16 cellular contexts compared by ENCODE assay signal in the genomic region with DNA sequence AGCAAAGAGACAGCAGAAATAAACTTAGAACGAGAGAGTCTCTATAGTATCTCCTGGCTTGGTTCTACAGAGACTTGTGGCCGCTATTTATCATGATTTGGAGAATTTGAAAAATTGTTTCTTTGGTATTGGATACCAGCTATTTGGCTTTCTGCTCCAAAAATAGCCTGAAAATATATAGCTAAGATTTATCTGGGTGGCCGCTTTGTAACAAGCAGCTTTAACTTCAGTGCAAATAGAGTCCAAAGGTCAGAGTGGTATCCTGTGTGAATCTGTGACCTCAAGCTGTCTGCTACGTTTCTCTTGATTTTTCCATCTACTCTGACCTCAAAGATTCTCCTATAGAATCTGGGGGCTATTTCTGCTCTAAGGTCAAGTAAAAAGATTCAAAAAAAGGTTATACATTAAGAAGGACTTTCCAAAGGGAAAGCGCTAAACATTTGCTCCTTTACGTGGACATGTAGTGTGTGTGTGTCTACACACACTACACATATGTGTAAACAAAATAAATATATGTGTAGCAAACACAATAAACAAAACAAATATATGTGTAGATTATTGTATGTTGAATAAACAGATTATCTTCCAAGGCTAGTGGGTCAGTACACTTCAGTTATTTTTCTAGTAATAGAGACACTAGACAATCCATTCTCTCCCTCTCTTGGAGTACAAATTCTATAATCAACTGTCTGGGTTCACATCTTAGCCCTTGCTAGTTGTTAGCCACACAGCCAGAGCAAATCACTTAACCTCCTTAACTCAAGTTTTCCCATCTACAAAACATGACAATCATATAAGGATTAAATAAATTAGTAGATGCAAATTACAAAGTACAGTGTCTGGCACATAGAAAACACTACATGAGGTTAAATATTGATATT. TPM values are rescaled to one million over a fixed set of nuclear protein-coding genes. Genes with fewer than 3 reads are reported as not detected.
DNase-seq lines count a peak whose midpoint lies in the region; ATAC-seq, FAIRE-seq and TF ChIP-seq lines count a peak whose summit lies in the region.
"Had no signal": no experiment of that assay in that cellular context is flagged by ENCODE, and none has a peak within 500 bp of the region (broad histone marks: within the 10 kb centered on the region; RNA-seq: fewer than 3 reads in every experiment).

No MANE protein-coding gene starts in this region.

- no peaks in the 10 kb centered on the region for H3K27me3 Mint-ChIP-seq in Caco-2 (ENCODE audit: insufficient read depth, unreplicated experiment)
- no peaks in the 10 kb centered on the region for H3K27me3 Mint-ChIP-seq in natural killer cell (ENCODE audit: low read depth in 2 of 2)
- H3K27me3 Mint-ChIP-seq: brain had no signal

- H3K9me1 ChIP-seq in K562 (ENCODE audit: control insufficient read depth, insufficient read depth, low read length), result no peaks in the 10 kb centered on the region

- TF ChIP-seq CTCF in Caco-2 (IDR thresholded peaks at IDR 0.05; ENCODE audit: insufficient read depth in 1 of 2, low read depth in 1 of 2, low read length in 1 of 2, severe bottlenecking in 1 of 2, unreplicated experiment in 1 of 2) (no peak), K562 (IDR thresholded peaks at IDR 0.05 in 2 of 3, conservative IDR thresholded peaks at IDR 0.05 in 1 of 3; ENCODE audit: insufficient read depth in 2 of 3, low read depth in 1 of 3, low read length in 3 of 3) (no peak), natural killer cell (IDR thresholded peaks at IDR 0.05) (no peak), MM.1S (IDR thresholded peaks at IDR 0.05; ENCODE audit: low read length) (no peak)

- in situ Hi-C loops in K562 (cut with MboI), result no loop called here

- no peak for TF ChIP-seq POLR2A in K562 (conservative IDR thresholded peaks at IDR 0.05)

- BruUV-seq in Caco-2 (replicated peaks; lab: Mats Ljungman, UMichigan) (no TSS peak), K562 (replicated peaks; lab: Mats Ljungman, UMichigan) (no TSS peak)

- intact Hi-C loops in Caco-2 (cut with micrococcal nuclease; ENCODE audit: unreplicated experiment) (loop anchor here (10.0 kb wide), 1 partner anchor 77 kb away; no protein-coding TSS in a partner anchor), K562 (cut with micrococcal nuclease) (no loop called here), natural killer cell (cut with micrococcal nuclease) (no loop called here)

- no peak for TF ChIP-seq RAD21 in K562 (CRISPR knock-in tag; conservative IDR thresholded peaks at IDR 0.05 in 1 of 2, IDR thresholded peaks at IDR 0.05 in 1 of 2)

- H3K27ac ChIP-seq in K562 (ENCODE audit: extremely low read depth, low read depth, low read length) (no peak overlapping the region), MM.1S (ENCODE audit: low read length) (no peak overlapping the region)
- H3K27ac ChIP-seq: right atrium auricular region had no signal

- no peaks in the 10 kb centered on the region for H3F3A ChIP-seq in MM.1S (ENCODE audit: insufficient read depth, low read length)

- ATAC-seq in K562 (peak; percentile 51; the same call in 1 of the 3 replicates), natural killer cell (peak; percentile 76 to 88 (median 77))

- FAIRE-seq in K562 (lab: Jason Lieb, UNC), result peak; percentile 6

- peaks cover 6% of the 10 kb centered on the region; the same call in 1 of the 2 replicates for H4K20me1 ChIP-seq in K562 (replicated peaks; ENCODE audit: control insufficient read depth, insufficient read depth, low read length)
- no peaks in the 10 kb centered on the region for H4K20me1 ChIP-seq in MM.1S (ENCODE audit: insufficient read depth, low read length)

- H3K4me3 ChIP-seq in Caco-2 (ENCODE audit: low read depth, low read length) (no peak overlapping the region), K562 (no peak overlapping the region), MM.1S (ENCODE audit: low read length) (no peak overlapping the region)
- H3K4me3 ChIP-seq: right atrium auricular region had no signal

- POLR2A ChIA-PET in Caco-2 (lab: Charles Lee), result interaction anchor here (1.0 kb wide), 2 partner anchors 41 to 116 kb away, joined by 3 to 5 read pairs; partner anchors contain the start of gene CHD6
- POLR2A ChIA-PET in K562 (lab: Yijun Ruan, JAX), result interaction anchor here (0.7 kb wide), 1 partner anchor 10 kb away, joined by 3 read pairs; no protein-coding TSS in a partner anchor

- WGBS in K562 (ENCODE audit: insufficient coverage, low coverage, missing lambda C conversion rate), result 48% methylated on average over 6 of the region's 6 CpGs

- H3K9me2 ChIP-seq in MM.1S (replicated peaks; ENCODE audit: insufficient read depth, low read length), result no peaks in the 10 kb centered on the region

- no peak overlapping the region for H3K4me2 ChIP-seq in K562 (ENCODE audit: insufficient read depth, low read length)
- H3K4me2 ChIP-seq in MM.1S (ENCODE audit: low read depth, low read length), result no peak overlapping the region

- H3K9me3 Mint-ChIP-seq in Caco-2 (ENCODE audit: unreplicated experiment), result peaks cover 10% of the 10 kb centered on the region
- H3K9me3 Mint-ChIP-seq in natural killer cell, result no peaks in the 10 kb centered on the region

- H2AFZ ChIP-seq in K562 (ENCODE audit: low read depth, low read length), result no peak overlapping the region
- H2AFZ ChIP-seq in MM.1S (ENCODE audit: low read length), result no peak overlapping the region

- CTCF ChIA-PET in Caco-2 (lab: Charles Lee), result interaction anchor here (1.0 to 1.1 kb wide), 2 partner anchors 41 to 121 kb away, joined by 4 to 5 read pairs; partner anchors contain the start of gene CHD6
- CTCF ChIA-PET in K562 (lab: Yijun Ruan, JAX; ENCODE audit: low intra/inter-chr PET ratio), result no interaction called here

- H3K4me1 Mint-ChIP-seq in Caco-2 (ENCODE audit: low read depth, unreplicated experiment) (peaks cover 34% of the 10 kb centered on the region), natural killer cell (peaks cover 61 to 71% of the 10 kb centered on the region in 2 donors)

- peaks cover 89% of the 10 kb centered on the region for H3K79me2 ChIP-seq in K562 (ENCODE audit: control insufficient read depth, insufficient read depth, low read length)
- H3K79me2 ChIP-seq in MM.1S (ENCODE audit: low read length), result peaks cover 86% of the 10 kb centered on the region

- H3K4me1 ChIP-seq in Caco-2, result peaks cover 39% of the 10 kb centered on the region
- peaks cover 0 to 16% of the 10 kb centered on the region in 2 experiments; a peak in 2 of 5 replicates for H3K4me1 ChIP-seq in K562 (replicated peaks in 1 of 2; ENCODE audit: control insufficient read depth in 2 of 2, insufficient read depth in 2 of 2, low read length in 2 of 2)
- peaks cover 9% of the 10 kb centered on the region; the same call in 1 of the 2 replicates for H3K4me1 ChIP-seq in MM.1S (ENCODE audit: low read length)

- H3K9ac ChIP-seq in K562 (ENCODE audit: insufficient read depth in 1 of 2, low read depth in 2 of 2, low read length in 2 of 2), result no peak overlapping the region
- no peak overlapping the region for H3K9ac ChIP-seq in MM.1S (ENCODE audit: low read length)

- H3K27me3 ChIP-seq in Caco-2 (replicated peaks; ENCODE audit: control insufficient read depth, insufficient read depth, low read length), result no peaks in the 10 kb centered on the region
- no peaks in the 10 kb centered on the region for H3K27me3 ChIP-seq in K562 (ENCODE audit: control insufficient read depth in 2 of 2, insufficient read depth in 2 of 2, low read length in 2 of 2)
- H3K27me3 ChIP-seq in MM.1S (replicated peaks; ENCODE audit: insufficient read depth, low read length), result no peaks in the 10 kb centered on the region
- H3K27me3 ChIP-seq: right atrium auricular region had no signal

- H3K9me3 ChIP-seq in Caco-2 (peaks cover 12% of the 10 kb centered on the region; the same call in 1 of the 2 replicates), K562 (replicated peaks; ENCODE audit: control insufficient read depth, insufficient read depth, low read depth, low read length) (no peaks in the 10 kb centered on the region), MM.1S (replicated peaks; ENCODE audit: insufficient read depth, low read length) (no peaks in the 10 kb centered on the region)
- H3K9me3 ChIP-seq: right atrium auricular region had no signal

- H3K4me3 Mint-ChIP-seq in Caco-2 (ENCODE audit: unreplicated experiment) (peak overlapping the region; percentile 9), natural killer cell (peak overlapping the region; percentile 71)
- H3K4me3 Mint-ChIP-seq: brain had no signal

- peak overlapping the region; percentile 9 for H3K27ac Mint-ChIP-seq in Caco-2 (ENCODE audit: unreplicated experiment)
- peak overlapping the region; percentile 59 to 70 for H3K27ac Mint-ChIP-seq in natural killer cell

- no peak for TF ChIP-seq EP300 in K562 (IDR thresholded peaks at IDR 0.05; ENCODE audit: low read length)

- peak in 1 of 2 experiments; percentile 40 for DNase-seq in Caco-2
- peak; percentile 50 for DNase-seq in HuH-7 (ENCODE audit: low spot score)
- no peak for DNase-seq in K562 (ENCODE audit: extremely low read depth in 1 of 4, low spot score in 3 of 4)
- no peak for DNase-seq in natural killer cell
- DNase-seq in stimulated activated CD4-positive, alpha-beta T cell treated with anti-CD3 and anti-CD28 coated beads, Interleukin-2, amount 100 ng/mL, for 24 hours, result no peak
- no peak for DNase-seq in MM.1S
- no peak for DNase-seq in hippocampal formation (lab: John Stamatoyannopoulos, UW)
- DNase-seq in SIG-M5 treated with dmso at 0.1 percent for 504 hours (lab: John Stamatoyannopoulos, UW; ENCODE audit: unreplicated experiment), result no peak
- DNase-seq: activated CD4-positive, alpha-beta T cell treated with anti-CD3 and anti-CD28 coated beads for 48 hours; activated effector memory CD4-positive, alpha-beta T cell treated with Interleukin-2 at 50 U/mL for 16 hours; DMS 273 treated with DMSO at 0.1 percent for 48 hours; GF-D8; NCI-H510A; nucleus accumbens had no signal

- H3K36me3 Mint-ChIP-seq in Caco-2 (ENCODE audit: insufficient read depth, unreplicated experiment) (peaks cover 8% of the 10 kb centered on the region), natural killer cell (no peaks in the 10 kb centered on the region)

- no peaks in the 10 kb centered on the region for H3K36me3 ChIP-seq in Caco-2 (ENCODE audit: control insufficient read depth, insufficient read depth, low read length)
- no peaks in the 10 kb centered on the region for H3K36me3 ChIP-seq in K562 (ENCODE audit: control insufficient read depth, insufficient read depth, low read length)
- no peaks in the 10 kb centered on the region for H3K36me3 ChIP-seq in MM.1S (replicated peaks; ENCODE audit: insufficient read depth, low read length)
- H3K36me3 ChIP-seq: right atrium auricular region had no signal

RNA-seq across cellular contexts. Expression of gene CHD6, which starts 40.8 kb away (rescaled TPM):
- 80.5 and 88.1 TPM in 2 replicates for total RNA-seq in Caco-2 (2022)
- 59.5 and 192 TPM in 2 replicates for total RNA-seq in K562 (2011; cell fraction: chromatin; rRNA removed; ENCODE audit: low replicate concordance)
- total RNA-seq in K562 (2011; cell fraction: nucleolus; rRNA removed), result 37.7 and 41.8 TPM in 2 replicates
- total RNA-seq in K562 (2011; cell fraction: nucleoplasm; rRNA removed), result 62.7 and 85.0 TPM in 2 replicates
- 12.8 and 13.3 TPM in 2 replicates for total RNA-seq in K562 (2014; rRNA removed)
- 24.2 and 31.3 TPM in 2 replicates for total RNA-seq in K562 (2014; rRNA removed; fragmentation: Illumina TruSeq; extraction: Trizol)
- total RNA-seq in K562 (2015; rRNA removed; fragmentation: Illumina TruSeq; extraction: Trizol), result 18.9 and 21.6 TPM in 2 replicates
- 19.8 and 22.5 TPM in 2 replicates for total RNA-seq in K562 (2021)
- 15.0 and 16.4 TPM in 2 replicates for polyA plus RNA-seq in K562 (2011; rRNA removed)
- polyA plus RNA-seq in K562 (2011; cell fraction: cytosol; rRNA removed), result 4.9 and 9.2 TPM in 2 replicates
- 81.7 and 82.2 TPM in 2 replicates for polyA plus RNA-seq in K562 (2011; cell fraction: nucleus; rRNA removed)
- 7.4 and 11.0 TPM in 2 replicates for polyA plus RNA-seq in K562 (2012)
- polyA plus RNA-seq in K562 (2014; fragmentation: Illumina TruSeq; extraction: Trizol), result 10.8 and 11.4 TPM in 2 replicates
- polyA plus RNA-seq in K562 (2014; fragmentation: Nextera tagmentation; extraction: Ambion mirVana), result 10 to 100 TPM in 1 of 2 experiments, 1 to 10 TPM in 1; 3.9 to 10.9 TPM
- 8.5 and 9.0 TPM in 2 replicates for polyA plus RNA-seq in K562 (2014; rRNA removed)
- 61.9 and 104 TPM in 2 replicates for polyA minus RNA-seq in K562 (2011; rRNA and poly(A)+ RNA removed)
- polyA minus RNA-seq in K562 (2011; cell fraction: cytosol; rRNA and poly(A)+ RNA removed), result 13.1 and 16.2 TPM in 2 replicates
- polyA minus RNA-seq in K562 (2011; cell fraction: nucleus; rRNA and poly(A)+ RNA removed), result 78.5 and 164 TPM in 2 replicates
- 10 to 100 TPM; 82.8 to 96.6 (median 90.4) TPM for total RNA-seq in natural killer cell
